1 cellular context compared by ENCODE assay signal in genomic region chr12:121827351-121828099, GRCh38.
TF ChIP-seq lines count a peak whose summit lies in the region.

No MANE protein-coding gene starts in this region.

TF ChIP-seq in GM23338, 12 proteins besides CTCF, POLR2A, EP300 and RAD21:
- no peak for TF ChIP-seq STAT1 (IDR thresholded peaks at IDR 0.05; ENCODE audit: unreplicated experiment)
- no peak for TF ChIP-seq EZH2phosphoT487 (IDR thresholded peaks at IDR 0.05; ENCODE audit: unreplicated experiment)
TF ChIP-seq in GM23338: peak in this region for 0.
